Comparison of ENCODE assay signal across 1 cellular context in the genomic region with DNA sequence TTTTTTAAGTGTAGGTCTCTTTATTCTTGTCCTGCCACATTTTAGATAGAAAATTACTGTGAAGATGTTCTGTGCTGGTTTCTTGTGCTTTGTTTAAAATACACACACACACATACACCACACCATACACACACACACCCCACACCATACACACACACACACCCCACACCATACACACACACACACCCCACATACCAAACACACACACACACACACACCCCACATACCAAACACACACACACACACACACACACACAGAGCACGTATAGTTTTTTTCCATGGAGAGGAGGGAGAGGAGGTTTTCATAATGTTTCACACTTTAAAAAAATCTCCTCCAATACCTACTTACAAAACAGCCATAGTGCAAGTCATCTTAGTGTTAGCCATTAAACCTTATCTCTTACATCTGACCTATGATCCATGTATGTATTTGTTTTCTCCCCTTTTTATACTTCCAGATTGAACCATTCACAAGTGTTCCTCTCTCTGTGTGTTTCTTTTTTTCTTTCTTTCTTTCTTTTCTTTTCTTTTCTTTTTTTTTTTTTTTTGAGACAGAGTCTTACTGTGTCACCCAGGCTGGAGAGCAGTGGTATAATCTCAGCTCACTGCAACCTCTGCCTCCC.
TF ChIP-seq lines count a peak whose summit lies in the region.

No MANE protein-coding gene starts in this region.

TF ChIP-seq in H1, 55 proteins besides CTCF, POLR2A, EP300 and RAD21 (continued from another document):
- TF ChIP-seq RNF2 (IDR thresholded peaks at IDR 0.05; ENCODE audit: borderline replicate concordance, low read depth, low read length, missing control alignments, poor library complexity, severe bottlenecking) = no peak
- TF ChIP-seq FOSL1 (IDR thresholded peaks at IDR 0.05; ENCODE audit: insufficient read depth, low read depth, low read length) = no peak
- TF ChIP-seq, protein P1, sequence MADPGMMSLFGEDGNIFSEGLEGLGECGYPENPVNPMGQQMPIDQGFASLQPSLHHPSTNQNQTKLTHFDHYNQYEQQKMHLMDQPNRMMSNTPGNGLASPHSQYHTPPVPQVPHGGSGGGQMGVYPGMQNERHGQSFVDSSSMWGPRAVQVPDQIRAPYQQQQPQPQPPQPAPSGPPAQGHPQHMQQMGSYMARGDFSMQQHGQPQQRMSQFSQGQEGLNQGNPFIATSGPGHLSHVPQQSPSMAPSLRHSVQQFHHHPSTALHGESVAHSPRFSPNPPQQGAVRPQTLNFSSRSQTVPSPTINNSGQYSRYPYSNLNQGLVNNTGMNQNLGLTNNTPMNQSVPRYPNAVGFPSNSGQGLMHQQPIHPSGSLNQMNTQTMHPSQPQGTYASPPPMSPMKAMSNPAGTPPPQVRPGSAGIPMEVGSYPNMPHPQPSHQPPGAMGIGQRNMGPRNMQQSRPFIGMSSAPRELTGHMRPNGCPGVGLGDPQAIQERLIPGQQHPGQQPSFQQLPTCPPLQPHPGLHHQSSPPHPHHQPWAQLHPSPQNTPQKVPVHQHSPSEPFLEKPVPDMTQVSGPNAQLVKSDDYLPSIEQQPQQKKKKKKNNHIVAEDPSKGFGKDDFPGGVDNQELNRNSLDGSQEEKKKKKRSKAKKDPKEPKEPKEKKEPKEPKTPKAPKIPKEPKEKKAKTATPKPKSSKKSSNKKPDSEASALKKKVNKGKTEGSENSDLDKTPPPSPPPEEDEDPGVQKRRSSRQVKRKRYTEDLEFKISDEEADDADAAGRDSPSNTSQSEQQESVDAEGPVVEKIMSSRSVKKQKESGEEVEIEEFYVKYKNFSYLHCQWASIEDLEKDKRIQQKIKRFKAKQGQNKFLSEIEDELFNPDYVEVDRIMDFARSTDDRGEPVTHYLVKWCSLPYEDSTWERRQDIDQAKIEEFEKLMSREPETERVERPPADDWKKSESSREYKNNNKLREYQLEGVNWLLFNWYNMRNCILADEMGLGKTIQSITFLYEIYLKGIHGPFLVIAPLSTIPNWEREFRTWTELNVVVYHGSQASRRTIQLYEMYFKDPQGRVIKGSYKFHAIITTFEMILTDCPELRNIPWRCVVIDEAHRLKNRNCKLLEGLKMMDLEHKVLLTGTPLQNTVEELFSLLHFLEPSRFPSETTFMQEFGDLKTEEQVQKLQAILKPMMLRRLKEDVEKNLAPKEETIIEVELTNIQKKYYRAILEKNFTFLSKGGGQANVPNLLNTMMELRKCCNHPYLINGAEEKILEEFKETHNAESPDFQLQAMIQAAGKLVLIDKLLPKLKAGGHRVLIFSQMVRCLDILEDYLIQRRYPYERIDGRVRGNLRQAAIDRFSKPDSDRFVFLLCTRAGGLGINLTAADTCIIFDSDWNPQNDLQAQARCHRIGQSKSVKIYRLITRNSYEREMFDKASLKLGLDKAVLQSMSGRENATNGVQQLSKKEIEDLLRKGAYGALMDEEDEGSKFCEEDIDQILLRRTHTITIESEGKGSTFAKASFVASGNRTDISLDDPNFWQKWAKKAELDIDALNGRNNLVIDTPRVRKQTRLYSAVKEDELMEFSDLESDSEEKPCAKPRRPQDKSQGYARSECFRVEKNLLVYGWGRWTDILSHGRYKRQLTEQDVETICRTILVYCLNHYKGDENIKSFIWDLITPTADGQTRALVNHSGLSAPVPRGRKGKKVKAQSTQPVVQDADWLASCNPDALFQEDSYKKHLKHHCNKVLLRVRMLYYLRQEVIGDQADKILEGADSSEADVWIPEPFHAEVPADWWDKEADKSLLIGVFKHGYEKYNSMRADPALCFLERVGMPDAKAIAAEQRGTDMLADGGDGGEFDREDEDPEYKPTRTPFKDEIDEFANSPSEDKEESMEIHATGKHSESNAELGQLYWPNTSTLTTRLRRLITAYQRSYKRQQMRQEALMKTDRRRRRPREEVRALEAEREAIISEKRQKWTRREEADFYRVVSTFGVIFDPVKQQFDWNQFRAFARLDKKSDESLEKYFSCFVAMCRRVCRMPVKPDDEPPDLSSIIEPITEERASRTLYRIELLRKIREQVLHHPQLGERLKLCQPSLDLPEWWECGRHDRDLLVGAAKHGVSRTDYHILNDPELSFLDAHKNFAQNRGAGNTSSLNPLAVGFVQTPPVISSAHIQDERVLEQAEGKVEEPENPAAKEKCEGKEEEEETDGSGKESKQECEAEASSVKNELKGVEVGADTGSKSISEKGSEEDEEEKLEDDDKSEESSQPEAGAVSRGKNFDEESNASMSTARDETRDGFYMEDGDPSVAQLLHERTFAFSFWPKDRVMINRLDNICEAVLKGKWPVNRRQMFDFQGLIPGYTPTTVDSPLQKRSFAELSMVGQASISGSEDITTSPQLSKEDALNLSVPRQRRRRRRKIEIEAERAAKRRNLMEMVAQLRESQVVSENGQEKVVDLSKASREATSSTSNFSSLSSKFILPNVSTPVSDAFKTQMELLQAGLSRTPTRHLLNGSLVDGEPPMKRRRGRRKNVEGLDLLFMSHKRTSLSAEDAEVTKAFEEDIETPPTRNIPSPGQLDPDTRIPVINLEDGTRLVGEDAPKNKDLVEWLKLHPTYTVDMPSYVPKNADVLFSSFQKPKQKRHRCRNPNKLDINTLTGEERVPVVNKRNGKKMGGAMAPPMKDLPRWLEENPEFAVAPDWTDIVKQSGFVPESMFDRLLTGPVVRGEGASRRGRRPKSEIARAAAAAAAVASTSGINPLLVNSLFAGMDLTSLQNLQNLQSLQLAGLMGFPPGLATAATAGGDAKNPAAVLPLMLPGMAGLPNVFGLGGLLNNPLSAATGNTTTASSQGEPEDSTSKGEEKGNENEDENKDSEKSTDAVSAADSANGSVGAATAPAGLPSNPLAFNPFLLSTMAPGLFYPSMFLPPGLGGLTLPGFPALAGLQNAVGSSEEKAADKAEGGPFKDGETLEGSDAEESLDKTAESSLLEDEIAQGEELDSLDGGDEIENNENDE (IDR thresholded peaks at IDR 0.05; ENCODE audit: insufficient replicate concordance, low read length) = no peak
- no peak for TF ChIP-seq KDM1A (IDR thresholded peaks at IDR 0.05; ENCODE audit: borderline replicate concordance, low read length)
- no peak for TF ChIP-seq CHD1 (IDR thresholded peaks at IDR 0.05; ENCODE audit: low read depth, low read length)
- TF ChIP-seq RBBP5 (IDR thresholded peaks at IDR 0.05; ENCODE audit: borderline replicate concordance, low read depth, low read length) = no peak
- no peak for TF ChIP-seq CREB1 (IDR thresholded peaks at IDR 0.05)
- TF ChIP-seq BRCA1 (IDR thresholded peaks at IDR 0.05; ENCODE audit: low read depth, low read length) = no peak
- no peak for TF ChIP-seq BCL11A (IDR thresholded peaks at IDR 0.05; ENCODE audit: low read depth in 2 of 2, low read length in 2 of 2)
- no peak for TF ChIP-seq NRF1 (IDR thresholded peaks at IDR 0.05; ENCODE audit: low read depth, low read length)
- TF ChIP-seq, protein P2, sequence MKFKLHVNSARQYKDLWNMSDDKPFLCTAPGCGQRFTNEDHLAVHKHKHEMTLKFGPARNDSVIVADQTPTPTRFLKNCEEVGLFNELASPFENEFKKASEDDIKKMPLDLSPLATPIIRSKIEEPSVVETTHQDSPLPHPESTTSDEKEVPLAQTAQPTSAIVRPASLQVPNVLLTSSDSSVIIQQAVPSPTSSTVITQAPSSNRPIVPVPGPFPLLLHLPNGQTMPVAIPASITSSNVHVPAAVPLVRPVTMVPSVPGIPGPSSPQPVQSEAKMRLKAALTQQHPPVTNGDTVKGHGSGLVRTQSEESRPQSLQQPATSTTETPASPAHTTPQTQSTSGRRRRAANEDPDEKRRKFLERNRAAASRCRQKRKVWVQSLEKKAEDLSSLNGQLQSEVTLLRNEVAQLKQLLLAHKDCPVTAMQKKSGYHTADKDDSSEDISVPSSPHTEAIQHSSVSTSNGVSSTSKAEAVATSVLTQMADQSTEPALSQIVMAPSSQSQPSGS (IDR thresholded peaks at IDR 0.05; ENCODE audit: low read length) = no peak
